ENCODE assay signal across 8 cellular contexts in the genomic region with DNA sequence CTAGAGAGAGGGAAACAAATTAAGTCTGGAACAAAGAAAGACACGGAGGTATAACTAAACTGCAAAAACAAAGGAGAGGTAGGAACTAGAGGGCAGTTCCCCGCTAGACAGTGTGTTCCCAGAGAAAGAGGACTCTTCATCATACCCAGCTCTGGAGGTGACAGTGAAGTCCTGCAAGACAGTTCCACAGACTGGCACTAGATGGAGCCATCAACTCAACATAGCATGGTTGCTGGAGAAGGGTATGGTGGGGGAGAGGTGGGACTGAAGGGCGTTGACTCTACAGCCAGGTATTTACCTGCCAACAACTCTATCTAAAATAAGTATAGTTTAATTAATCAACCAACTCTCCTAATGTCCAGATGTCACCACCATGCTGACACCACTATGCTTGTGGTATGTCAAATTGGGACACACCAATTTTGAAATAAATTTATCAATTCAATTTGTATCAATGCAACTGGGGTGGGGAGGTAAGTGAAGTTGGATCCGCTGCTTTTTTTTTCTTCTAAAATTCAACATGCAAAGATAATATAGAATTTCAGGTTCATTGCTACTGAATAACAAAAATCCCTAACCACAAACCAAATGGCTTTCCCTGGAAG. TPM values are rescaled to one million over a fixed set of nuclear protein-coding genes. Genes with fewer than 3 reads are reported as not detected.
A peak's percentile ranks its signal among the peaks of the same experiment; 100 is the strongest.
DNase-seq lines count a peak whose midpoint lies in the region; ATAC-seq and TF ChIP-seq lines count a peak whose summit lies in the region.

No MANE protein-coding gene starts in this region.

- H3K27me3 ChIP-seq in WERI-Rb-1 (ENCODE audit: insufficient read depth, low read depth, severe bottlenecking) = no peaks in the 10 kb centered on the region
- H3K27me3 ChIP-seq in neutrophil = peaks cover 75% of the 10 kb centered on the region

- H3K4me3 ChIP-seq in WERI-Rb-1 (ENCODE audit: low read depth, low read length) (no peak overlapping the region), neutrophil (ENCODE audit: low read depth in 1 of 2, low read length in 1 of 2) (no peak overlapping the region)

- H3K9me3 Mint-ChIP-seq in effector memory CD8-positive, alpha-beta T cell = no peaks in the 10 kb centered on the region

- H3K4me3 Mint-ChIP-seq in effector memory CD8-positive, alpha-beta T cell = peak overlapping the region; percentile 78 to 89

- DNase-seq in EH (ENCODE audit: low read depth) = peak; percentile 46
- DNase-seq in LoVo (ENCODE audit: low spot score) = peak; percentile 11
- DNase-seq in WERI-Rb-1 = peak; percentile 83
- peak in 1 of 3 experiments; percentile 24 for DNase-seq in effector memory CD8-positive, alpha-beta T cell
- no peak for DNase-seq in H4 (ENCODE audit: low spot score)
- DNase-seq in NCI-H1436 (lab: John Stamatoyannopoulos, UW) = no peak

- peaks cover 0 to 11% of the 10 kb centered on the region in 2 experiments for H3K4me1 ChIP-seq in neutrophil (ENCODE audit: control insufficient read depth in 1 of 2, insufficient read depth in 1 of 2, low read depth in 1 of 2, low read length in 1 of 2)

- H3K36me3 Mint-ChIP-seq in effector memory CD8-positive, alpha-beta T cell (ENCODE audit: insufficient read depth) = peaks cover 26% of the 10 kb centered on the region

- H3K27ac ChIP-seq in WERI-Rb-1 = no peak overlapping the region
- no peak overlapping the region for H3K27ac ChIP-seq in neutrophil

- H3K9me3 ChIP-seq in WERI-Rb-1 (ENCODE audit: severe bottlenecking) (no peaks in the 10 kb centered on the region), neutrophil (no peaks in the 10 kb centered on the region)

- peak overlapping the region; percentile 66 to 91 for H3K27ac Mint-ChIP-seq in effector memory CD8-positive, alpha-beta T cell

- H3K27me3 Mint-ChIP-seq in effector memory CD8-positive, alpha-beta T cell = peaks cover 12 to 17% of the 10 kb centered on the region in 2 donors

- no peaks in the 10 kb centered on the region for H3K36me3 ChIP-seq in WERI-Rb-1
- H3K36me3 ChIP-seq in neutrophil = no peaks in the 10 kb centered on the region

- ATAC-seq in effector memory CD8-positive, alpha-beta T cell (replicated peaks) = no peak
- no peak for ATAC-seq in HG03432 (IDR thresholded peaks at IDR 0.05; ENCODE audit: unreplicated experiment)

- peaks cover 25 to 29% of the 10 kb centered on the region in 2 donors for H3K4me1 Mint-ChIP-seq in effector memory CD8-positive, alpha-beta T cell (ENCODE audit: low read depth in 2 of 2)

- TF ChIP-seq CTCF in WERI-Rb-1 (IDR thresholded peaks at IDR 0.05; ENCODE audit: low read depth, low read length) = peak; percentile 92
- TF ChIP-seq CTCF in neutrophil (IDR thresholded peaks at IDR 0.05) = peak; percentile 45

RNA-seq across cellular contexts. Expression of gene BACH2, which starts 9.7 kb away (rescaled TPM):
- 0.06 and 0.31 TPM in 2 replicates for total RNA-seq in H4 (2014; rRNA removed; shearing (Covaris generic))

Comparison
In these comparisons a context has a peak if more than half of its experiments do, and no peak if none do; other contexts are left out.
1. DNase-seq: peak in EH (single experiment), LoVo (single experiment) and WERI-Rb-1 (single experiment); none in H4 (single experiment) and NCI-H1436 (single experiment).